In the genomic region with DNA sequence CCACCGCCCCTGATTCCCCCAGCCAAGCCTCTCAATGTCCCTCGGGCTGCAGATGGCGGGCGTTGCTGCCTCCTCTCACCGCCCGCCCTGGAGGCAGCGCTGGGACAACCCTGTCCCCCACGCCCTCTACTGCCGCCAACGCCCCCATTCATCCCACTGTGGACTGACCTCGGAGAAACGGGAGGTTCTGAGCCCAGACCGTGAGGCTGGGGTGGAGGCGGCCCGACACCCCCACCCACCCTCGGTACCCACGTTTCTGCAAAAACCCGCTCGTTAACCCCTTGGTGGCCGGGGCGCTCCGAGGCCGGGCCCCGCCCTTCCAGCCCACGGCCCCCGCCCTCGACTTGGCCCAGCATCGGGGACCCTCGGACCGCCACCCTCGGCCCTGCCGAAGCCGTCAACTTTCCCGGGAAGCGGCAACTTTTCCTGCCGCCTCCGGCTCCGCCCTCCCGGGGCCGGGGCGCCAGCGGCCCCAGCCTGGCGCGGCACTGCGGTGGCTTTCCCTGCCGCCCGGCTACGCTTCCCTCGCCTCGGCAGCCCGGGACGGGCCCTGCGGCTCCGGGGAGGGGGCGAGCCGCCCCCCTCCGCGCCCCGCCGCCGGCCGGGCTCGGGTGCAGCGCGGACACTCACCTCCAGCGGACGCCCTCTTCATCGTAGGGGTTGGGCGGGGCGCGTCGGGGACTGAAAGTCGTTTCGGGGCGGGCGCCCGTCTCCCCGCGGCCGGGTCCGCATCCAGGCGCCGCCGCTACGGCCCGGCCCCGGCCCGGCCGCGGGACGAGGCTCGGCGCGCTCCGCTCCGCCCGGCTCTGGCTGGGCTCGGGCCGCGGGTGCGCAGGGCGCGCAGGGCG, we compare ENCODE assay signal across 8 cellular contexts. TPM values are rescaled to one million over a fixed set of nuclear protein-coding genes. Genes with fewer than 3 reads are reported as not detected.
DNase-seq lines count a peak whose midpoint lies in the region; FAIRE-seq and TF ChIP-seq lines count a peak whose summit lies in the region.

No MANE protein-coding gene starts in this region.

- H2AFZ ChIP-seq in keratinocyte (ENCODE audit: control insufficient read depth, low read length) = peak overlapping the region; percentile 33

- TF ChIP-seq EP300 in suprapubic skin (IDR thresholded peaks at IDR 0.05) = no peak

- no peaks in the 10 kb centered on the region for H4K20me1 ChIP-seq in keratinocyte (ENCODE audit: control insufficient read depth, extremely low read depth, insufficient read depth, low read length)

- H3K36me3 Mint-ChIP-seq in activated T-cell treated with anti-CD3 and anti-CD28 coated beads, Interleukin-2, amount 50 U/mL, for 24 hours (ENCODE audit: low read depth) = no peaks in the 10 kb centered on the region

- peaks cover 6% of the 10 kb centered on the region for H3K79me2 ChIP-seq in keratinocyte (ENCODE audit: control insufficient read depth, insufficient read depth, low read length)

- no peak for TF ChIP-seq POLR2A in suprapubic skin (IDR thresholded peaks at IDR 0.05)

- no peaks in the 10 kb centered on the region for H3K9me1 ChIP-seq in keratinocyte (ENCODE audit: control insufficient read depth, extremely low read depth, insufficient read depth, low read length)

- H3K9ac ChIP-seq in keratinocyte (ENCODE audit: control insufficient read depth, extremely low read depth, insufficient read depth, low read length) = peak overlapping the region; percentile 47

- WGBS in suprapubic skin = 0% methylated on average over 21 of the region's 104 CpGs

- H3K4me3 Mint-ChIP-seq in activated T-cell treated with anti-CD3 and anti-CD28 coated beads, Interleukin-2, amount 50 U/mL, for 24 hours = peak overlapping the region; percentile 48

- H3K27me3 ChIP-seq in keratinocyte (ENCODE audit: control insufficient read depth, extremely low read depth, insufficient read depth, low read length) (no peaks in the 10 kb centered on the region), suprapubic skin (no peaks in the 10 kb centered on the region)

- no peak for TF ChIP-seq CTCF in keratinocyte (optimal IDR thresholded peaks at IDR 0.05 in 1 of 3, IDR thresholded peaks at IDR 0.05 in 1 of 3, conservative IDR thresholded peaks at IDR 0.05 in 1 of 3; ENCODE audit: extremely low read depth in 1 of 3, insufficient read depth in 2 of 3, low read length in 3 of 3)
- no peak for TF ChIP-seq CTCF in suprapubic skin (IDR thresholded peaks at IDR 0.05)
- TF ChIP-seq CTCF in D721Med (IDR thresholded peaks at IDR 0.05; ENCODE audit: insufficient read depth, missing control alignments) = no peak

- H3K4me3 ChIP-seq in keratinocyte (ENCODE audit: control insufficient read depth in 2 of 3, extremely low read depth in 1 of 3, insufficient read depth in 2 of 3, low read depth in 1 of 3, low read length in 3 of 3) = peak overlapping the region; percentile 46 to 73 (median 68)
- H3K4me3 ChIP-seq in suprapubic skin = peak overlapping the region; percentile 69

- H3K36me3 ChIP-seq in keratinocyte (ENCODE audit: control insufficient read depth in 2 of 2, extremely low read depth in 1 of 2, insufficient read depth in 2 of 2, low read length in 2 of 2) (no peaks in the 10 kb centered on the region), suprapubic skin (no peaks in the 10 kb centered on the region)

- DNase-seq in NCI-H748 (lab: John Stamatoyannopoulos, UW; ENCODE audit: unreplicated experiment) = peak; percentile 37
- no peak for DNase-seq in NCI-H748 treated with DMSO at 0.1 percent for 48 hours (lab: John Stamatoyannopoulos, UW)
- DNase-seq in activated T-cell treated with anti-CD3 and anti-CD28 coated beads, Interleukin-2, amount 50 U/mL, for 24 hours = peak; percentile 45
- DNase-seq in keratinocyte (ENCODE audit: low read depth, low spot score) = no peak
- DNase-seq in suprapubic skin (ENCODE audit: low spot score in 2 of 2) = no peak
- no peak for DNase-seq in D721Med (ENCODE audit: insufficient read length, low spot score)
- DNase-seq in occipital lobe (lab: John Stamatoyannopoulos, UW) = no peak
- DNase-seq in MV-4-11 (lab: John Stamatoyannopoulos, UW) = no peak

- dilution Hi-C loops in keratinocyte (cut with MboI; ENCODE audit: extremely low pct_ligation_motif_present, low sequenced_read_pairs) = no loop called here

- H3K27me3 Mint-ChIP-seq in activated T-cell treated with anti-CD3 and anti-CD28 coated beads, Interleukin-2, amount 50 U/mL, for 24 hours = peaks cover 6% of the 10 kb centered on the region

- no peak for FAIRE-seq in keratinocyte (lab: Jason Lieb, UNC)
- FAIRE-seq in D721Med (lab: Jason Lieb, UNC) = no peak

- no peak overlapping the region for H3K27ac Mint-ChIP-seq in activated T-cell treated with anti-CD3 and anti-CD28 coated beads, Interleukin-2, amount 50 U/mL, for 24 hours

- H3K9me3 ChIP-seq in keratinocyte (ENCODE audit: control insufficient read depth, low read depth, low read length) = no peaks in the 10 kb centered on the region
- no peaks in the 10 kb centered on the region for H3K9me3 ChIP-seq in suprapubic skin

- H3K4me1 ChIP-seq in keratinocyte (ENCODE audit: control insufficient read depth, extremely low read depth, insufficient read depth, low read length) (peaks cover 5% of the 10 kb centered on the region), suprapubic skin (peaks cover 19% of the 10 kb centered on the region)

- no peaks in the 10 kb centered on the region for H3K9me3 Mint-ChIP-seq in activated T-cell treated with anti-CD3 and anti-CD28 coated beads, Interleukin-2, amount 50 U/mL, for 24 hours

- peaks cover 4% of the 10 kb centered on the region for H3K4me1 Mint-ChIP-seq in activated T-cell treated with anti-CD3 and anti-CD28 coated beads, Interleukin-2, amount 50 U/mL, for 24 hours (ENCODE audit: low read depth)

- H3K27ac ChIP-seq in keratinocyte (ENCODE audit: control insufficient read depth, insufficient read depth, low read length) (no peak overlapping the region), suprapubic skin (no peak overlapping the region)

- peak overlapping the region; percentile 74 for H3K4me2 ChIP-seq in keratinocyte (ENCODE audit: control insufficient read depth, extremely low read depth, insufficient read depth, low read depth, low read length)

RNA-seq across cellular contexts. Expression of a gene that starts 0.5 kb away (rescaled TPM):
- 2.5 to 5.6 TPM (median 5.5 TPM) in 3 replicates for polyA plus RNA-seq in keratinocyte
- 0.79 TPM for polyA plus RNA-seq in keratinocyte (2011; ENCODE audit: low read depth)
- 2.6 and 8.8 TPM in 2 replicates for polyA plus RNA-seq in keratinocyte (2011; cell fraction: cytosol; rRNA removed)
- polyA plus RNA-seq in keratinocyte (2011; cell fraction: nucleus; rRNA removed) = 4.8 and 7.4 TPM in 2 replicates
- 7.3 and 10.5 TPM in 2 replicates for polyA plus RNA-seq in keratinocyte (2012; ENCODE audit: low replicate concordance)
- polyA minus RNA-seq in keratinocyte = 2.6 to 4.4 TPM (median 4.4 TPM) in 3 replicates
- polyA minus RNA-seq in keratinocyte (2011; cell fraction: cytosol; rRNA and poly(A)+ RNA removed) = 24.7 TPM
- 6.6 and 6.8 TPM in 2 replicates for polyA minus RNA-seq in keratinocyte (2011; cell fraction: nucleus; rRNA and poly(A)+ RNA removed)
- total RNA-seq in suprapubic skin = 10 to 100 TPM in 1 of 4 donors, 1 to 10 TPM in 3; 5.0 to 12.2 (median 9.2) TPM
- 9.5 TPM for total RNA-seq in occipital lobe

RNA-seq across cellular contexts. Expression of a gene that starts 52.2 kb away (rescaled TPM):
- 19.2 to 38.3 TPM (median 25.2 TPM) in 3 replicates for polyA plus RNA-seq in keratinocyte
- polyA plus RNA-seq in keratinocyte (2011; ENCODE audit: low read depth) = 10.6 TPM
- 13.0 and 35.8 TPM in 2 replicates for polyA plus RNA-seq in keratinocyte (2011; cell fraction: cytosol; rRNA removed)
- 7.9 and 8.3 TPM in 2 replicates for polyA plus RNA-seq in keratinocyte (2011; cell fraction: nucleus; rRNA removed)
- 15.8 and 30.8 TPM in 2 replicates for polyA plus RNA-seq in keratinocyte (2012; ENCODE audit: low replicate concordance)
- 8.7 to 18.4 TPM (median 15.3 TPM) in 3 replicates for polyA minus RNA-seq in keratinocyte
- polyA minus RNA-seq in keratinocyte (2011; cell fraction: cytosol; rRNA and poly(A)+ RNA removed) = 31.3 TPM
- polyA minus RNA-seq in keratinocyte (2011; cell fraction: nucleus; rRNA and poly(A)+ RNA removed) = 3.6 and 6.3 TPM in 2 replicates
- total RNA-seq in suprapubic skin (10 to 100 TPM; 45.9 to 75.2 (median 63.0) TPM), occipital lobe (25.1 TPM)

Comparison
In these comparisons a context has a peak if more than half of its experiments do, and no peak if none do; other contexts are left out.
1. DNase-seq: peak in NCI-H748 (single experiment) and activated T-cell treated with anti-CD3 and anti-CD28 coated beads, Interleukin-2, amount 50 U/mL, for 24 hours (single experiment); none in NCI-H748 treated with DMSO at 0.1 percent for 48 hours (single experiment), keratinocyte (single experiment), suprapubic skin (0 of 2), D721Med (single experiment), occipital lobe (single experiment) and MV-4-11 (single experiment).